Comparison of ENCODE assay signal across 2 cellular contexts in genomic region chr19:5972355-5972731, GRCh38.
TF ChIP-seq lines count a peak whose summit lies in the region.

No MANE protein-coding gene starts in this region.

TF ChIP-seq in HepG2, 621 proteins besides CTCF, POLR2A, EP300 and RAD21:
- TF ChIP-seq ONECUT2 (CRISPR knock-in tag; IDR thresholded peaks at IDR 0.05) (no peak), ARNTL (CRISPR knock-in tag; IDR thresholded peaks at IDR 0.05) (no peak), REST (IDR thresholded peaks at IDR 0.05; ENCODE audit: borderline replicate concordance in 1 of 2, low read depth in 1 of 2, low read length in 2 of 2) (peak; percentile 37 to 90), ZFP1 (CRISPR knock-in tag; IDR thresholded peaks at IDR 0.05) (no peak), MIER2 (CRISPR knock-in tag; IDR thresholded peaks at IDR 0.05) (peak; percentile 73; the same call in 1 of the 2 replicates)

TF ChIP-seq in liver, 16 proteins besides CTCF, POLR2A, EP300 and RAD21:
- TF ChIP-seq FOXA2 (IDR thresholded peaks at IDR 0.05): no peak
- peak; percentile 95 for TF ChIP-seq REST (IDR thresholded peaks at IDR 0.05)
